ENCODE assay signal across 32 cellular contexts in the genomic region with DNA sequence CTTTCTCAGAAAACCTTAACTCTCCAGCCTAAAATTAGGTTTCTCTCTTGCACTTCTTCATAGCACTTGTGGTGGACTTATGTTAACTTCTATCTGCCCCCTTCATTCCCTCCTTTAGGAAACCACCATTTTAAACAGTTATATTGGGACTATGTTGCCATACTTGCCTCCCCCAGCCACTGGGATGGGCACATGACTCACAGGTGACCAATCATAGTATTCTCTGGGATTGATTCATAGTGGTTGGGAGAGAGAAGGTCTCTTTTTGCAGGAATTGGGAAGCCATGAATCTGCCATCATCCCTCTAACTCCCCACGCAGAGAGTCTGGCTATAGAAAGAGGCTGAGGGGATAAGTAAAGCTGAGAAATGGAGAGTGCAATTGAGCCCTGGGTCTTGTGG.
"Had no signal": no experiment of that assay in that cellular context is flagged by ENCODE, and none has a peak within 500 bp of the region (broad histone marks: within the 10 kb centered on the region; RNA-seq: fewer than 3 reads in every experiment).

No MANE protein-coding gene starts in this region.

- H3K27me3 ChIP-seq: neural progenitor cell had no signal

- H3K4me3 Mint-ChIP-seq: activated CD4-positive, alpha-beta T cell treated with anti-CD3 and anti-CD28 coated beads, Interleukin-2, amount 10 ng/mL, durations not matched to agents 7 days and 5 days; activated CD8-positive, alpha-beta T cell treated with anti-CD3 and anti-CD28 coated beads for 36 hours; activated naive CD4-positive, alpha-beta T cell treated with anti-CD3 and anti-CD28 coated beads, Interleukin-2, amount 50 U/mL, for 24 hours; activated naive CD8-positive, alpha-beta T cell treated with anti-CD3 and anti-CD28 coated beads, Interleukin-2, amount 50 U/mL, for 24 hours; activated T-cell treated with anti-CD3 and anti-CD28 coated beads, Interleukin-2, amount 50 U/mL, for 4 hours; activated T-helper 17 cell treated with anti-CD3 and anti-CD28 coated beads, Interleukin-2, amount 50 U/mL, for 72 hours; central memory CD8-positive, alpha-beta T cell; natural killer cell; neural progenitor cell had no signal

- H3K36me3 Mint-ChIP-seq: activated naive CD4-positive, alpha-beta T cell treated with anti-CD3 and anti-CD28 coated beads, Interleukin-2, amount 50 U/mL, for 24 hours; natural killer cell had no signal

- H3K4me1 ChIP-seq: esophagus squamous epithelium, left lung, lower lobe of right lung, suprapubic skin, tibial artery, upper lobe of right lung had no signal

- FAIRE-seq: colon, frontal cortex had no signal

- DNase-seq: activated CD4-positive, alpha-beta T cell treated with anti-CD3 and anti-CD28 coated beads for 1 hour; activated CD4-positive, alpha-beta T cell treated with anti-CD3 and anti-CD28 coated beads, Interleukin-2, amount 10 ng/mL, durations not matched to agents 7 days and 5 days; activated CD8-positive, alpha-beta T cell treated with anti-CD3 and anti-CD28 coated beads for 36 hours; activated gamma-delta T cell treated with Interleukin-2 at 50 U/mL for 16 hours; activated naive CD8-positive, alpha-beta T cell treated with anti-CD3 and anti-CD28 coated beads, Interleukin-2, amount 50 U/mL, for 24 hours; activated T-cell treated with anti-CD3 and anti-CD28 coated beads, Interleukin-2, amount 50 U/mL, for 4 hours; amygdala; dermis blood vessel endothelial cell; effector CD4-positive, alpha-beta T cell; esophagus squamous epithelium; kidney glomerular epithelial cell; left lung; lower lobe of right lung; mesendoderm; natural killer cell; occipital lobe; posterior cingulate gyrus; right cardiac atrium; stimulated activated CD4-positive, alpha-beta T cell treated with anti-CD3 and anti-CD28 coated beads, Interleukin-15, amount 100 ng/mL, for 24 hours; stimulated activated CD4-positive, alpha-beta T cell treated with anti-CD3 and anti-CD28 coated beads, Interleukin-2, amount 100 ng/mL, for 24 hours; stimulated activated naive CD4-positive, alpha-beta T cell; T1000; tibial artery; upper lobe of right lung had no signal

- H3K4me2 ChIP-seq: neural progenitor cell had no signal

- ATAC-seq: activated CD8-positive, alpha-beta T cell treated with anti-CD3 and anti-CD28 coated beads for 36 hours; activated naive CD8-positive, alpha-beta T cell treated with anti-CD3 and anti-CD28 coated beads, Interleukin-2, amount 50 U/mL, for 24 hours; activated T-cell treated with anti-CD3 and anti-CD28 coated beads, Interleukin-2, amount 50 U/mL, for 4 hours; activated T-helper 17 cell treated with anti-CD3 and anti-CD28 coated beads, Interleukin-2, amount 50 U/mL, for 72 hours; left lung; lower lobe of right lung; natural killer cell; right cardiac atrium; upper lobe of right lung had no signal

- H3K27ac Mint-ChIP-seq: activated CD4-positive, alpha-beta T cell treated with anti-CD3 and anti-CD28 coated beads, Interleukin-2, amount 10 ng/mL, durations not matched to agents 7 days and 5 days; activated CD8-positive, alpha-beta T cell treated with anti-CD3 and anti-CD28 coated beads for 36 hours; activated naive CD4-positive, alpha-beta T cell treated with anti-CD3 and anti-CD28 coated beads, Interleukin-2, amount 50 U/mL, for 24 hours; activated naive CD8-positive, alpha-beta T cell treated with anti-CD3 and anti-CD28 coated beads, Interleukin-2, amount 50 U/mL, for 24 hours; activated T-helper 17 cell treated with anti-CD3 and anti-CD28 coated beads, Interleukin-2, amount 50 U/mL, for 72 hours; natural killer cell; neural progenitor cell had no signal

- H3K27ac ChIP-seq: epithelial cell of prostate, esophagus squamous epithelium, left lung, lower lobe of right lung, neural progenitor cell, suprapubic skin, tibial artery, upper lobe of right lung had no signal

- H3K9me3 Mint-ChIP-seq: activated CD4-positive, alpha-beta T cell treated with anti-CD3 and anti-CD28 coated beads, Interleukin-2, amount 10 ng/mL, durations not matched to agents 7 days and 5 days; activated CD8-positive, alpha-beta T cell treated with anti-CD3 and anti-CD28 coated beads for 36 hours; activated naive CD4-positive, alpha-beta T cell treated with anti-CD3 and anti-CD28 coated beads, Interleukin-2, amount 50 U/mL, for 24 hours; activated naive CD8-positive, alpha-beta T cell treated with anti-CD3 and anti-CD28 coated beads, Interleukin-2, amount 50 U/mL, for 24 hours; activated T-cell treated with anti-CD3 and anti-CD28 coated beads, Interleukin-2, amount 50 U/mL, for 4 hours; activated T-helper 17 cell treated with anti-CD3 and anti-CD28 coated beads, Interleukin-2, amount 50 U/mL, for 72 hours; central memory CD8-positive, alpha-beta T cell; natural killer cell; neural progenitor cell had no signal

- H3K4me3 ChIP-seq: esophagus squamous epithelium, left lung, lower lobe of right lung, neural progenitor cell, suprapubic skin, tibial artery, upper lobe of right lung had no signal

- H3K27me3 Mint-ChIP-seq: activated naive CD8-positive, alpha-beta T cell treated with anti-CD3 and anti-CD28 coated beads, Interleukin-2, amount 50 U/mL, for 24 hours had no signal

- H3K36me3 ChIP-seq: esophagus squamous epithelium, left lung, lower lobe of right lung, neural progenitor cell, suprapubic skin, tibial artery, upper lobe of right lung had no signal

- H3K9ac ChIP-seq: neural progenitor cell had no signal

- H3K4me1 Mint-ChIP-seq: activated CD4-positive, alpha-beta T cell treated with anti-CD3 and anti-CD28 coated beads, Interleukin-2, amount 10 ng/mL, durations not matched to agents 7 days and 5 days; activated naive CD4-positive, alpha-beta T cell treated with anti-CD3 and anti-CD28 coated beads, Interleukin-2, amount 50 U/mL, for 24 hours; activated naive CD8-positive, alpha-beta T cell treated with anti-CD3 and anti-CD28 coated beads, Interleukin-2, amount 50 U/mL, for 24 hours; activated T-helper 17 cell treated with anti-CD3 and anti-CD28 coated beads, Interleukin-2, amount 50 U/mL, for 72 hours; central memory CD8-positive, alpha-beta T cell; natural killer cell had no signal

- H3K9me3 ChIP-seq: esophagus squamous epithelium, left lung, lower lobe of right lung, suprapubic skin, tibial artery, upper lobe of right lung had no signal

- H2AFZ ChIP-seq: neural progenitor cell had no signal
